In genomic region chr7:35729061-35729783, GRCh38 we compare ENCODE assay signal across 8 cellular contexts. TPM values are rescaled to one million over a fixed set of nuclear protein-coding genes. Genes with fewer than 3 reads are reported as not detected.
DNase-seq lines count a peak whose midpoint lies in the region; ATAC-seq lines count a peak whose summit lies in the region.

No MANE protein-coding gene starts in this region.

- in situ Hi-C loops in ACHN (cut with HindIII; ENCODE audit: low pct_ligation_motif_present, low pct_unique_long_range_greater_than_20kb, low sequenced_read_pairs), result no loop called here

- H3K27ac ChIP-seq in cingulate gyrus (ENCODE audit: low read depth, low read length), result peak overlapping the region; percentile 82

- ATAC-seq in GM18520 (IDR thresholded peaks at IDR 0.05; ENCODE audit: unreplicated experiment), result peak; percentile 36
- ATAC-seq in GM21737 (IDR thresholded peaks at IDR 0.05; ENCODE audit: unreplicated experiment), result peak; percentile 49
- ATAC-seq in left lobe of liver, result no peak

- DNase-seq in NAMALWA (ENCODE audit: low spot score) (peak; percentile 93), superior temporal gyrus (ENCODE audit: extremely low spot score) (peak; percentile 75), GF-D8 (lab: John Stamatoyannopoulos, UW) (no peak), ACHN (no peak), left lobe of liver (ENCODE audit: low spot score) (no peak)

RNA-seq across cellular contexts. Expression of gene HERPUD2, which starts 34.3 kb away (rescaled TPM):
- total RNA-seq in left lobe of liver, result 12.2 TPM

Comparison
In these comparisons a context has a peak if more than half of its experiments do, and no peak if none do; other contexts are left out.
1. DNase-seq: peak in NAMALWA (single experiment) and superior temporal gyrus (single experiment); none in GF-D8 (single experiment), ACHN (single experiment) and left lobe of liver (single experiment).